In the genomic region with DNA sequence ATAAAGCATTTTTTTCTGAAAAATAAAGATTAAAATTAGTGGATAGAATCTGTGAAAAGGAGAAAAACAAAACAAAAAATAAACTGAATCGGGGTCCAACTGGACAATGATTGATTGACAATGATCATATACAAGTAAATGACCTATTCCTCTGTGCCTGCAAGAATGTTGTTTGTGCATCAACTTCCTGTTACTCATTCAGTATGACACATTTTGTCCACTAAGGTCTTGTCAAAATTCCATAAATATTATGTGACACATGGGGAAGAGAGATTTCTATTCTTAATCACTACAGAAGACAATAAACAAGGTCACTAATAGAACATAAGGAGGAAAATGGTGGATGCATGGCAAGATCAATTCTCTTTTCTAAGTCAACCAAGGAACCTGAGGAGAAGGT, we compare ENCODE assay signal across 19 cellular contexts. TPM values are rescaled to one million over a fixed set of nuclear protein-coding genes. Genes with fewer than 3 reads are reported as not detected.
DNase-seq lines count a peak whose midpoint lies in the region; ATAC-seq, FAIRE-seq and TF ChIP-seq lines count a peak whose summit lies in the region.
"Had no signal": no experiment of that assay in that cellular context is flagged by ENCODE, and none has a peak within 500 bp of the region (broad histone marks: within the 10 kb centered on the region; RNA-seq: fewer than 3 reads in every experiment).

No MANE protein-coding gene starts in this region.

- TF ChIP-seq RAD21 in A549 (conservative IDR thresholded peaks at IDR 0.05 in 1 of 2, IDR thresholded peaks at IDR 0.05 in 1 of 2): no peak

- 0% methylated on average over 1 of the region's 1 CpG for WGBS in A549 (ENCODE audit: missing lambda C conversion rate)

- no peaks in the 10 kb centered on the region for H3K9me3 ChIP-seq in A549
- H3K9me3 ChIP-seq: upper lobe of right lung had no signal

- H3K27ac ChIP-seq in A549: no peak overlapping the region
- H3K27ac ChIP-seq: upper lobe of right lung had no signal

- CTCF ChIA-PET in A549 (lab: Yijun Ruan, JAX): no interaction called here

- no peaks in the 10 kb centered on the region for H3K4me1 ChIP-seq in A549
- H3K4me1 ChIP-seq: upper lobe of right lung had no signal

- ATAC-seq in A549: no peak
- ATAC-seq in GM21528 (IDR thresholded peaks at IDR 0.05; ENCODE audit: low FRiP score, unreplicated experiment): no peak
- ATAC-seq: activated CD8-positive, alpha-beta memory T cell treated with anti-CD3 and anti-CD28 coated beads, Interleukin-2, amount 10 ng/mL, durations not matched to agents 7 days and 5 days; activated naive CD4-positive, alpha-beta T cell treated with anti-CD3 and anti-CD28 coated beads, Interleukin-2, amount 50 U/mL, for 72 hours; left ventricle myocardium superior; upper lobe of right lung had no signal

- TF ChIP-seq CTCF in A549 (IDR thresholded peaks at IDR 0.05): no peak

- H3K4me3 ChIP-seq in A549: no peak overlapping the region
- H3K4me3 ChIP-seq: upper lobe of right lung had no signal

- POLR2A ChIA-PET in A549 (lab: Yijun Ruan, JAX): no interaction called here

- H3K4me2 ChIP-seq in A549: no peak overlapping the region

- FAIRE-seq in A549 (lab: Jason Lieb, UNC) (peak; percentile 98), HTR-8/SVneo (lab: Jason Lieb, UNC) (no peak)

- DNase-seq in A549 (ENCODE audit: low read depth in 1 of 2, low spot score in 1 of 2) (peak in 1 of 2 experiments; percentile 13), HTR-8/SVneo (ENCODE audit: insufficient read length, low spot score) (peak; percentile 5), amniotic epithelial cell (ENCODE audit: low read depth) (peak; percentile 18), iris pigment epithelial cell (ENCODE audit: low read depth) (peak; percentile 26), AML-193 (lab: John Stamatoyannopoulos, UW) (no peak), NCI-H526 (lab: John Stamatoyannopoulos, UW) (no peak)
- no peak for DNase-seq in activated T-cell treated with anti-CD3 and anti-CD28 coated beads, Interleukin-2, amount 50 U/mL, for 48 hours
- DNase-seq: activated CD4-positive, alpha-beta T cell treated with anti-CD3 and anti-CD28 coated beads for 4 hours; activated CD8-positive, alpha-beta memory T cell treated with anti-CD3 and anti-CD28 coated beads, Interleukin-2, amount 10 ng/mL, durations not matched to agents 7 days and 5 days; C1 segment of cervical spinal cord; GF-D8; immature natural killer cell; left ventricle myocardium superior; NCI-H1417 treated with DMSO at 0.1 percent for 48 hours; NCI-H526 treated with DMSO at 0.1 percent for 48 hours; SIG-M5; upper lobe of right lung had no signal

- no peak for TF ChIP-seq POLR2A in A549 (IDR thresholded peaks at IDR 0.05; ENCODE audit: low read length)

- TF ChIP-seq EP300 in A549 (IDR thresholded peaks at IDR 0.05): no peak

TF ChIP-seq in A549, 52 proteins besides CTCF, POLR2A, EP300 and RAD21:
- no peak for TF ChIP-seq FOSL2 (IDR thresholded peaks at IDR 0.05)
- peak; percentile 50 for TF ChIP-seq FOSL2 (CRISPR knock-in tag; IDR thresholded peaks at IDR 0.05)
- TF ChIP-seq, protein P1, sequence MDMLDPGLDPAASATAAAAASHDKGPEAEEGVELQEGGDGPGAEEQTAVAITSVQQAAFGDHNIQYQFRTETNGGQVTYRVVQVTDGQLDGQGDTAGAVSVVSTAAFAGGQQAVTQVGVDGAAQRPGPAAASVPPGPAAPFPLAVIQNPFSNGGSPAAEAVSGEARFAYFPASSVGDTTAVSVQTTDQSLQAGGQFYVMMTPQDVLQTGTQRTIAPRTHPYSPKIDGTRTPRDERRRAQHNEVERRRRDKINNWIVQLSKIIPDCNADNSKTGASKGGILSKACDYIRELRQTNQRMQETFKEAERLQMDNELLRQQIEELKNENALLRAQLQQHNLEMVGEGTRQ (IDR thresholded peaks at IDR 0.05): no peak

RNA-seq across cellular contexts. Expression of a gene that starts 54.9 kb away (rescaled TPM):
- polyA plus RNA-seq in A549 (2011; rRNA removed) (6.4 and 6.9 TPM in 2 replicates), A549 (2017; fragmentation: RNase III; extraction: RNeasy Plus Mini Kit Qiagen cat#74134 plus additional on column Dnase treatment) (4.3 to 6.1 TPM (median 4.7 TPM) in 3 replicates)
- 1.4 and 1.7 TPM in 2 replicates for polyA plus RNA-seq in A549 (2012; cell fraction: cytosol; rRNA removed)
- polyA plus RNA-seq in A549 (2012; cell fraction: nucleus; rRNA removed): 0.62 and 0.71 TPM in 2 replicates
- 2.9 and 4.5 TPM in 2 replicates for polyA minus RNA-seq in A549 (2011; rRNA and poly(A)+ RNA removed)

RNA-seq across cellular contexts. Expression of a gene that starts 59.0 kb away (rescaled TPM):
- polyA plus RNA-seq in A549 (2011; rRNA removed) (159 and 190 TPM in 2 replicates), A549 (2017; fragmentation: RNase III; extraction: RNeasy Plus Mini Kit Qiagen cat#74134 plus additional on column Dnase treatment) (63.5 to 73.0 TPM (median 66.5 TPM) in 3 replicates)
- polyA plus RNA-seq in A549 (2012; cell fraction: cytosol; rRNA removed): 69.8 and 74.5 TPM in 2 replicates
- 17.1 and 30.8 TPM in 2 replicates for polyA plus RNA-seq in A549 (2012; cell fraction: nucleus; rRNA removed)
- 41.3 and 45.5 TPM in 2 replicates for polyA minus RNA-seq in A549 (2011; rRNA and poly(A)+ RNA removed)

Comparison
In these comparisons a context has a peak if more than half of its experiments do, and no peak if none do; other contexts are left out.
1. DNase-seq: peak in HTR-8/SVneo (single experiment), amniotic epithelial cell (single experiment) and iris pigment epithelial cell (single experiment); none in AML-193 (0 of 2), NCI-H526 (0 of 2) and activated T-cell treated with anti-CD3 and anti-CD28 coated beads, Interleukin-2, amount 50 U/mL, for 48 hours (0 of 2).